ENCODE assay signal across 15 cellular contexts in genomic region chr12:49909328-49909727, GRCh38. TPM values are rescaled to one million over a fixed set of nuclear protein-coding genes. Genes with fewer than 3 reads are reported as not detected.
"Had no signal": no experiment of that assay in that cellular context is flagged by ENCODE, and none has a peak within 500 bp of the region (broad histone marks: within the 10 kb centered on the region; RNA-seq: fewer than 3 reads in every experiment).

No MANE protein-coding gene starts in this region.

- DNase-seq: activated CD4-positive, alpha-beta T cell treated with anti-CD3 and anti-CD28 coated beads, Interleukin-2, amount 10 ng/mL, durations not matched to agents 7 days and 5 days; activated CD4-positive, CD25-positive, alpha-beta regulatory T cell; hippocampal formation; naive thymus-derived CD4-positive, alpha-beta T cell; stimulated activated CD4-positive, alpha-beta T cell treated with anti-CD3 and anti-CD28 coated beads, Interleukin-4, amount 100 ng/mL, for 1 hour; T-helper 17 cell had no signal

- ATAC-seq: activated naive CD4-positive, alpha-beta T cell treated with anti-CD3 and anti-CD28 coated beads, Interleukin-2, amount 50 U/mL, for 72 hours; naive thymus-derived CD4-positive, alpha-beta T cell; T-helper 17 cell had no signal

- FAIRE-seq: bronchial epithelial cell, colon, TTC549 had no signal

- H3K36me3 Mint-ChIP-seq: activated naive CD4-positive, alpha-beta T cell treated with anti-CD3 and anti-CD28 coated beads, Interleukin-2, amount 50 U/mL, for 72 hours; naive thymus-derived CD4-positive, alpha-beta T cell had no signal

- H3K27ac Mint-ChIP-seq: activated CD4-positive, alpha-beta T cell treated with anti-CD3 and anti-CD28 coated beads, Interleukin-2, amount 10 ng/mL, durations not matched to agents 7 days and 5 days; activated naive CD4-positive, alpha-beta T cell treated with anti-CD3 and anti-CD28 coated beads, Interleukin-2, amount 50 U/mL, for 72 hours; naive thymus-derived CD4-positive, alpha-beta T cell; T-helper 17 cell had no signal

- H3K9me3 ChIP-seq: stomach, thoracic aorta had no signal

- H3K9me3 Mint-ChIP-seq: activated CD4-positive, alpha-beta T cell treated with anti-CD3 and anti-CD28 coated beads, Interleukin-2, amount 10 ng/mL, durations not matched to agents 7 days and 5 days; activated naive CD4-positive, alpha-beta T cell treated with anti-CD3 and anti-CD28 coated beads, Interleukin-2, amount 50 U/mL, for 72 hours had no signal

- H3K27ac ChIP-seq: epithelial cell of prostate, stomach, thoracic aorta had no signal

- H3K4me3 ChIP-seq: stomach, thoracic aorta had no signal

- H3K36me3 ChIP-seq: stomach, thoracic aorta had no signal

- H3K4me3 Mint-ChIP-seq: activated CD4-positive, alpha-beta T cell treated with anti-CD3 and anti-CD28 coated beads, Interleukin-2, amount 10 ng/mL, durations not matched to agents 7 days and 5 days; naive thymus-derived CD4-positive, alpha-beta T cell; T-helper 17 cell had no signal

RNA-seq across cellular contexts. Expression of gene FAIM2, which starts 5.6 kb away (rescaled TPM):
- total RNA-seq: mononuclear cell had no signal
- polyA plus RNA-seq: naive thymus-derived CD4-positive, alpha-beta T cell had no signal

RNA-seq across cellular contexts. Expression of gene AQP2, which starts 41.2 kb away (rescaled TPM):
- total RNA-seq: activated CD4-positive, alpha-beta T cell treated with anti-CD3 and anti-CD28 coated beads, Interleukin-2, amount 10 ng/mL, durations not matched to agents 7 days and 5 days; activated naive CD4-positive, alpha-beta T cell treated with anti-CD3 and anti-CD28 coated beads, Interleukin-2, amount 50 U/mL, for 72 hours; bronchial epithelial cell; mononuclear cell; naive thymus-derived CD4-positive, alpha-beta T cell; osteocyte; T-helper 17 cell had no signal
- polyA plus RNA-seq: naive thymus-derived CD4-positive, alpha-beta T cell; stomach had no signal

RNA-seq across cellular contexts. Expression of gene AQP5, which starts 52.3 kb away (rescaled TPM):
- total RNA-seq: activated CD4-positive, alpha-beta T cell treated with anti-CD3 and anti-CD28 coated beads, Interleukin-2, amount 10 ng/mL, durations not matched to agents 7 days and 5 days; activated naive CD4-positive, alpha-beta T cell treated with anti-CD3 and anti-CD28 coated beads, Interleukin-2, amount 50 U/mL, for 72 hours; mononuclear cell; naive thymus-derived CD4-positive, alpha-beta T cell; T-helper 17 cell had no signal
- polyA plus RNA-seq: naive thymus-derived CD4-positive, alpha-beta T cell had no signal
